8 cellular contexts compared by ENCODE assay signal in genomic region chr5:132802685-132803066, GRCh38. TPM values are rescaled to one million over a fixed set of nuclear protein-coding genes. Genes with fewer than 3 reads are reported as not detected.
"Had no signal": no experiment of that assay in that cellular context is flagged by ENCODE, and none has a peak within 500 bp of the region (broad histone marks: within the 10 kb centered on the region; RNA-seq: fewer than 3 reads in every experiment).

No MANE protein-coding gene starts in this region.

RNA-seq across cellular contexts. Expression of gene SOWAHA, which starts 10.4 kb away (rescaled TPM):
- total RNA-seq: activated CD4-positive, alpha-beta memory T cell treated with anti-CD3 and anti-CD28 coated beads, Interleukin-2, amount 10 ng/mL, durations not matched to agents 7 days and 5 days; activated CD4-positive, alpha-beta T cell treated with anti-CD3 and anti-CD28 coated beads, Interleukin-2, amount 10 ng/mL, durations not matched to agents 7 days and 5 days; activated CD8-positive, alpha-beta T cell treated with anti-CD3 and anti-CD28 coated beads, Interleukin-2, amount 10 ng/mL, durations not matched to agents 7 days and 5 days; activated naive CD8-positive, alpha-beta T cell treated with anti-CD3 and anti-CD28 coated beads, Interleukin-2, amount 10 ng/mL, durations not matched to agents 7 days and 5 days; T-cell; T-helper 17 cell had no signal

RNA-seq across cellular contexts. Expression of gene CCNI2, which starts 55.5 kb away (rescaled TPM):
- total RNA-seq: aorta, cardiac septum had no signal
